In genomic region chr1:198423701-198424100, GRCh38 we compare ENCODE assay signal across 16 cellular contexts.
DNase-seq lines count a peak whose midpoint lies in the region; ATAC-seq, FAIRE-seq and TF ChIP-seq lines count a peak whose summit lies in the region.
"Had no signal": no experiment of that assay in that cellular context is flagged by ENCODE, and none has a peak within 500 bp of the region (broad histone marks: within the 10 kb centered on the region; RNA-seq: fewer than 3 reads in every experiment).

No MANE protein-coding gene starts in this region.

- no peaks in the 10 kb centered on the region for H3K36me3 Mint-ChIP-seq in activated CD8-positive, alpha-beta T cell treated with anti-CD3 and anti-CD28 coated beads, Interleukin-2, amount 10 ng/mL, durations not matched to agents 7 days and 5 days (ENCODE audit: low read depth)

- H3K4me3 ChIP-seq in bronchial epithelial cell (ENCODE audit: low read depth, low read length) (no peak overlapping the region), neuronal stem cell (ENCODE audit: low read length in 2 of 2) (no peak overlapping the region), stomach (no peak overlapping the region)
- H3K4me3 ChIP-seq: BLaER1 treated with 17β-estradiol and CSF1 and Interleukin-3, amounts not matched to agents 10 nM and 100 nM; SJSA1 had no signal

- H3K14ac ChIP-seq in neuronal stem cell (ENCODE audit: low read length): no peak overlapping the region

- H4K91ac ChIP-seq in neuronal stem cell (ENCODE audit: low read depth, low read length, poor library complexity): no peak overlapping the region

- H3K4me1 ChIP-seq in neuronal stem cell (ENCODE audit: control insufficient read depth in 2 of 2, insufficient read depth in 1 of 2, low read depth in 1 of 2, low read length in 2 of 2) (peaks cover 6 to 9% of the 10 kb centered on the region in 2 donors), stomach (no peaks in the 10 kb centered on the region)
- H3K4me1 ChIP-seq: BLaER1 treated with 17β-estradiol and CSF1 and Interleukin-3, amounts not matched to agents 10 nM and 100 nM; SJSA1 had no signal

- ATAC-seq in activated CD8-positive, alpha-beta T cell treated with anti-CD3 and anti-CD28 coated beads, Interleukin-2, amount 10 ng/mL, durations not matched to agents 7 days and 5 days: no peak

- peak overlapping the region; percentile 18 for H2AFZ ChIP-seq in neuronal stem cell (ENCODE audit: low read length)

- H2BK5ac ChIP-seq in neuronal stem cell (ENCODE audit: low read length): no peak overlapping the region

- intact Hi-C loops in stomach (cut with DNase I; ENCODE audit: low total_unique reads): no loop called here

- H3K23ac ChIP-seq in neuronal stem cell (ENCODE audit: low read depth, low read length, poor library complexity): no peak overlapping the region

- no peak overlapping the region for H3K4ac ChIP-seq in neuronal stem cell (ENCODE audit: low read length)

- TF ChIP-seq CTCF in bronchial epithelial cell (IDR thresholded peaks at IDR 0.05; ENCODE audit: insufficient read depth, low read length, severe bottlenecking) (no peak), stomach (IDR thresholded peaks at IDR 0.05) (no peak)

- no peak overlapping the region for H2BK120ac ChIP-seq in neuronal stem cell (ENCODE audit: low read depth, low read length)

- no peaks in the 10 kb centered on the region for H3K9me3 Mint-ChIP-seq in activated CD8-positive, alpha-beta T cell treated with anti-CD3 and anti-CD28 coated beads, Interleukin-2, amount 10 ng/mL, durations not matched to agents 7 days and 5 days (ENCODE audit: insufficient read depth)

- no peak overlapping the region for H3K18ac ChIP-seq in neuronal stem cell (ENCODE audit: low read length)

- CTCF ChIA-PET in activated CD8-positive, alpha-beta T cell treated with anti-CD3 and anti-CD28 coated beads, Interleukin-2, amount 10 ng/mL, durations not matched to agents 7 days and 5 days (lab: Charles Lee): no interaction called here

- H3K4me3 Mint-ChIP-seq in activated CD8-positive, alpha-beta T cell treated with anti-CD3 and anti-CD28 coated beads, Interleukin-2, amount 10 ng/mL, durations not matched to agents 7 days and 5 days: no peak overlapping the region

- WGBS in neuronal stem cell (ENCODE audit: extremely low coverage in 2 of 2, insufficient read length in 2 of 2, insufficient replicate concordance in 1 of 2), 2 donors: no CpG with 5 or more reads among the region's 2 CpGs
- 90 to 98% (median 96%) methylated on average over 2 of the region's 2 CpGs for WGBS in stomach, 5 donors

- no peak overlapping the region for H4K8ac ChIP-seq in neuronal stem cell (ENCODE audit: low read depth, low read length)

- H3K27ac ChIP-seq in neuronal stem cell (replicated peaks; ENCODE audit: low read length): no peak overlapping the region
- H3K27ac ChIP-seq in stomach: no peak overlapping the region
- H3K27ac ChIP-seq: BLaER1 treated with 17β-estradiol and CSF1 and Interleukin-3, amounts not matched to agents 10 nM and 100 nM; SJSA1 had no signal

- no peaks in the 10 kb centered on the region for H3K4me1 Mint-ChIP-seq in activated CD8-positive, alpha-beta T cell treated with anti-CD3 and anti-CD28 coated beads, Interleukin-2, amount 10 ng/mL, durations not matched to agents 7 days and 5 days (ENCODE audit: low read depth)

- peaks cover 0 to 3% of the 10 kb centered on the region in 2 donors for H3K9me3 ChIP-seq in neuronal stem cell (replicated peaks in 1 of 2; ENCODE audit: control insufficient read depth in 2 of 2, insufficient read depth in 1 of 2, low read depth in 1 of 2, low read length in 2 of 2)
- H3K9me3 ChIP-seq in stomach: no peaks in the 10 kb centered on the region
- H3K9me3 ChIP-seq: BLaER1 treated with 17β-estradiol and CSF1 and Interleukin-3, amounts not matched to agents 10 nM and 100 nM; SJSA1 had no signal

- no peak overlapping the region for H3K4me2 ChIP-seq in neuronal stem cell (ENCODE audit: insufficient read depth, low read length, poor library complexity, severe bottlenecking)
- H3K4me2 ChIP-seq: BLaER1 treated with 17β-estradiol and CSF1 and Interleukin-3, amounts not matched to agents 10 nM and 100 nM had no signal

- no peak overlapping the region for H3K27ac Mint-ChIP-seq in activated CD8-positive, alpha-beta T cell treated with anti-CD3 and anti-CD28 coated beads, Interleukin-2, amount 10 ng/mL, durations not matched to agents 7 days and 5 days

- H2BK15ac ChIP-seq in neuronal stem cell (ENCODE audit: low read length): no peak overlapping the region

- H2BK12ac ChIP-seq in neuronal stem cell (ENCODE audit: low read length): no peak overlapping the region

- POLR2A ChIA-PET in activated CD8-positive, alpha-beta T cell treated with anti-CD3 and anti-CD28 coated beads, Interleukin-2, amount 10 ng/mL, durations not matched to agents 7 days and 5 days (lab: Charles Lee): interaction anchor here (0.8 kb wide), 1 partner anchor 97 kb away, joined by 3 read pairs; no protein-coding TSS in a partner anchor

- no peak for TF ChIP-seq EP300 in stomach (IDR thresholded peaks at IDR 0.05)

- peak; percentile 33 to 48 for DNase-seq in NCI-H2081 (lab: John Stamatoyannopoulos, UW)
- no peak for DNase-seq in NCI-H2081 treated with DMSO at 0.1 percent for 48 hours (lab: John Stamatoyannopoulos, UW)
- peak; percentile 70 for DNase-seq in NCI-H345 (lab: John Stamatoyannopoulos, UW)
- DNase-seq in bronchial epithelial cell (ENCODE audit: low read depth): peak; percentile 26
- DNase-seq in neuronal stem cell (ENCODE audit: low spot score): no peak
- DNase-seq in activated CD8-positive, alpha-beta T cell treated with anti-CD3 and anti-CD28 coated beads, Interleukin-2, amount 10 ng/mL, durations not matched to agents 7 days and 5 days: no peak
- no peak for DNase-seq in stomach
- no peak for DNase-seq in MV-4-11 (lab: John Stamatoyannopoulos, UW)
- DNase-seq: DMS153, HCEC 1CT, NCI-H1092, NCI-H2171, NCI-H510A had no signal

- H3K27me3 ChIP-seq in bronchial epithelial cell (ENCODE audit: control insufficient read depth, insufficient read depth, low read length): no peaks in the 10 kb centered on the region
- H3K27me3 ChIP-seq in neuronal stem cell (ENCODE audit: control insufficient read depth in 3 of 3, insufficient read depth in 3 of 3, low read depth in 1 of 3, low read length in 3 of 3): peaks cover 0 to 25% (median 0%) of the 10 kb centered on the region in 3 experiments
- H3K27me3 ChIP-seq in stomach: no peaks in the 10 kb centered on the region
- H3K27me3 ChIP-seq: BLaER1 treated with 17β-estradiol and CSF1 and Interleukin-3, amounts not matched to agents 10 nM and 100 nM; SJSA1 had no signal

- no peaks in the 10 kb centered on the region for H3K79me1 ChIP-seq in neuronal stem cell (ENCODE audit: low read depth, low read length)

- TF ChIP-seq POLR2A in stomach (IDR thresholded peaks at IDR 0.05): no peak

- FAIRE-seq in bronchial epithelial cell (lab: Jason Lieb, UNC): no peak
- FAIRE-seq: HTR-8/SVneo had no signal

- H3K9ac ChIP-seq in neuronal stem cell (ENCODE audit: low read depth, low read length, poor library complexity): no peak overlapping the region
- H3K9ac ChIP-seq: BLaER1 treated with 17β-estradiol and CSF1 and Interleukin-3, amounts not matched to agents 10 nM and 100 nM had no signal

- H3K36me3 ChIP-seq in bronchial epithelial cell (ENCODE audit: control insufficient read depth, insufficient read depth, low read length) (no peaks in the 10 kb centered on the region), neuronal stem cell (replicated peaks in 1 of 2; ENCODE audit: control insufficient read depth in 2 of 2, insufficient read depth in 2 of 2, low read length in 2 of 2) (no peaks in the 10 kb centered on the region), stomach (no peaks in the 10 kb centered on the region)
- H3K36me3 ChIP-seq: BLaER1 treated with 17β-estradiol and CSF1 and Interleukin-3, amounts not matched to agents 10 nM and 100 nM; SJSA1 had no signal

- H2AK5ac ChIP-seq in neuronal stem cell (ENCODE audit: low read depth, low read length): no peak overlapping the region

- H3K27me3 Mint-ChIP-seq in activated CD8-positive, alpha-beta T cell treated with anti-CD3 and anti-CD28 coated beads, Interleukin-2, amount 10 ng/mL, durations not matched to agents 7 days and 5 days (ENCODE audit: low read depth): peaks cover 8% of the 10 kb centered on the region

Comparison
In these comparisons a context has a peak if more than half of its experiments do, and no peak if none do; other contexts are left out.
1. DNase-seq: peak in NCI-H2081 (2 of 2), NCI-H345 (single experiment) and bronchial epithelial cell (single experiment); none in NCI-H2081 treated with DMSO at 0.1 percent for 48 hours (single experiment), neuronal stem cell (single experiment), activated CD8-positive, alpha-beta T cell treated with anti-CD3 and anti-CD28 coated beads, Interleukin-2, amount 10 ng/mL, durations not matched to agents 7 days and 5 days (single experiment), stomach (single experiment) and MV-4-11 (single experiment).